In the genomic region with DNA sequence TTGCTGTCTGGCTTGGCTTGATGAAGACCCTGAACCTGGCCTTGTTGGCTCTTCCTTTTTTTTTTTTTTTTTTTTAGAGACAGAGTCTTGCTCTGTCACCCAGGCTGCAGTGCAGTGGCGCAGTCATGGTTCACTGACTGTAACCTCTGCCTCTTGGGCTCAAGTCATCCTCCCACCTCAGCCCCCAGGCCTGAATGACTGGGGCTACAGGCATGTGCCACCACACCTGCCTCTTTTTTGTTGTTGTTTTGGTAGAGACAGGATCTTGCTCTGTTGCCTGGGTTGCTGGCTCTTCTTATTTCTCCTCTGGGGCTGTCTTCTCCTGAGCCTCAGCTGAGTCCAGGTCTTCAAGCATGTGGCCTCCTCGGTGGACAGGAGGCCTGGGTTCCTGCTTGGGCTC, we compare ENCODE assay signal across 22 cellular contexts. TPM values are rescaled to one million over a fixed set of nuclear protein-coding genes. Genes with fewer than 3 reads are reported as not detected.
"Had no signal": no experiment of that assay in that cellular context is flagged by ENCODE, and none has a peak within 500 bp of the region (broad histone marks: within the 10 kb centered on the region; RNA-seq: fewer than 3 reads in every experiment).

No MANE protein-coding gene starts in this region.

- H3K27ac ChIP-seq: dorsolateral prefrontal cortex, epithelial cell of prostate, left lung, neutrophil, pancreas, tibial nerve, vagina had no signal

- H3K9me3 ChIP-seq: left lung, neutrophil, pancreas, tibial nerve, vagina had no signal

- H3K27me3 ChIP-seq: dorsolateral prefrontal cortex, left lung, neutrophil, pancreas, tibial nerve, vagina had no signal

- H3K4me1 ChIP-seq: pancreas had no signal

- H3K36me3 ChIP-seq: left lung, neutrophil, pancreas, tibial nerve, vagina had no signal

- FAIRE-seq: colon, islet of Langerhans, pancreas, TTC549 had no signal

- DNase-seq: activated CD4-positive, alpha-beta memory T cell treated with anti-CD3 and anti-CD28 coated beads, Interleukin-2, amount 10 ng/mL, durations not matched to agents 7 days and 5 days; activated CD4-positive, alpha-beta T cell treated with anti-CD3 and anti-CD28 coated beads for 48 hours; activated CD8-positive, alpha-beta memory T cell treated with anti-CD3 and anti-CD28 coated beads, Interleukin-2, amount 10 ng/mL, durations not matched to agents 7 days and 5 days; activated naive CD8-positive, alpha-beta T cell treated with anti-CD3 and anti-CD28 coated beads, Interleukin-2, amount 10 ng/mL, durations not matched to agents 7 days and 5 days; amygdala; caudate nucleus; foreskin fibroblast; hippocampal formation; stimulated activated CD8-positive, alpha-beta memory T cell treated with anti-CD3 and anti-CD28 coated beads, Interleukin-4, amount 100 ng/mL, for 48 hours; stimulated activated naive CD4-positive, alpha-beta T cell; substantia nigra had no signal

- H3K4me3 ChIP-seq: dorsolateral prefrontal cortex, left lung, pancreas, tibial nerve, vagina had no signal

- ATAC-seq: activated CD8-positive, alpha-beta memory T cell treated with anti-CD3 and anti-CD28 coated beads, Interleukin-2, amount 10 ng/mL, durations not matched to agents 7 days and 5 days; left lung; pancreas had no signal

RNA-seq across cellular contexts. Expression of a gene that starts 44.7 kb away (rescaled TPM):
- total RNA-seq: glomerular endothelial cell had no signal
